In the genomic region with DNA sequence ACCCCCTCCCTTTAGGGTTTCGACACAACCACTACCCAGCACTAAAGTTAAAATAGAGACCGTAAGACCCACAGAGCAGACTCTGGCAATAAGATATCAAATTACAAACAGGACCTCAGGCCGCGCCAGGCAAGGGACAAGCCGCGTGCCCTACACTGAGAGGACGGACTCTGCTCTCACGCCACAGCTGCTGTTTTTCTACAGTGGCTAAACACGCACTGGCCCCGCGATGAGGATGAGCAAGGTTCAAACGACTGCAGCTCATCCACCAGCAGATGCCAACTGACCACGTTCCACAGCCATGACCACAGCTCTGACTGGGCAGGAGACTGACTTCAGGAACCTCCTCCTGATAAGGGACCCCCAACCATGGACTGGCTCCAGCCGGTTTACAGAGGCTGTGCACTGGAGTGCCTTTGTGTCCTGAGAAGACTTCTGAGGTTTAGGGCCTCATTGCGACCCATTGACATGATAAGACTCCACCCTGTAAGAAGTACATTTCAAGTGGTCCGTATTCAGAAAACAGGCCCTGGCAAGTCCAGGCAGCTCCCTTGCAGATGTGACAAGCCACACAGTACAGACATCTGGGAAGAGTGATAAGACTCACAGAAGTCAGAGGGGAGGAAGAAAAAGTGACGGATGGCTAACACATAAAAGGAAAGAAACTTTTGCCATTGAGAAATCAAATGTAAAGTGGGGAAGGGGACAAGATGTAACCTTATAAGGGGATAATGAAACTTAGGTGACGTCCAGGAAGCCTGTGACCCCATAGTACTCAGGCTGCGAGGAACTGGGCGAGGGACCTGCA, we compare ENCODE assay signal across 1 cellular context.
TF ChIP-seq lines count a peak whose summit lies in the region.

No MANE protein-coding gene starts in this region.

TF ChIP-seq in HepG2, 621 proteins besides CTCF, POLR2A, EP300 and RAD21 (continued from another document and continues in another):
- TF ChIP-seq, protein P1, sequence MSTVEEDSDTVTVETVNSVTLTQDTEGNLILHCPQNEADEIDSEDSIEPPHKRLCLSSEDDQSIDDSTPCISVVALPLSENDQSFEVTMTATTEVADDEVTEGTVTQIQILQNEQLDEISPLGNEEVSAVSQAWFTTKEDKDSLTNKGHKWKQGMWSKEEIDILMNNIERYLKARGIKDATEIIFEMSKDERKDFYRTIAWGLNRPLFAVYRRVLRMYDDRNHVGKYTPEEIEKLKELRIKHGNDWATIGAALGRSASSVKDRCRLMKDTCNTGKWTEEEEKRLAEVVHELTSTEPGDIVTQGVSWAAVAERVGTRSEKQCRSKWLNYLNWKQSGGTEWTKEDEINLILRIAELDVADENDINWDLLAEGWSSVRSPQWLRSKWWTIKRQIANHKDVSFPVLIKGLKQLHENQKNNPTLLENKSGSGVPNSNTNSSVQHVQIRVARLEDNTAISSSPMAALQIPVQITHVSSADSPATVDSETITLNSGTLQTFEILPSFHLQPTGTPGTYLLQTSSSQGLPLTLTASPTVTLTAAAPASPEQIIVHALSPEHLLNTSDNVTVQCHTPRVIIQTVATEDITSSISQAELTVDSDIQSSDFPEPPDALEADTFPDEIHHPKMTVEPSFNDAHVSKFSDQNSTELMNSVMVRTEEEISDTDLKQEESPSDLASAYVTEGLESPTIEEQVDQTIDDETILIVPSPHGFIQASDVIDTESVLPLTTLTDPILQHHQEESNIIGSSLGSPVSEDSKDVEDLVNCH (CRISPR knock-in tag; IDR thresholded peaks at IDR 0.05) = no peak
- TF ChIP-seq IKZF4 (CRISPR knock-in tag; IDR thresholded peaks at IDR 0.05; ENCODE audit: borderline replicate concordance, low read depth, not compliant biosample characterization) = no peak
- TF ChIP-seq CAMTA2 (CRISPR knock-in tag; IDR thresholded peaks at IDR 0.05; ENCODE audit: borderline replicate concordance) = no peak
- no peak for TF ChIP-seq ZSCAN30 (CRISPR knock-in tag; IDR thresholded peaks at IDR 0.05)
- peak; percentile 88 for TF ChIP-seq ZNF563 (CRISPR knock-in tag; IDR thresholded peaks at IDR 0.05)
- peak; percentile 24; the same call in 1 of the 2 replicates for TF ChIP-seq KDM3A (CRISPR knock-in tag; IDR thresholded peaks at IDR 0.05; ENCODE audit: low read depth)
- TF ChIP-seq ZBTB40 (IDR thresholded peaks at IDR 0.05) = no peak
- TF ChIP-seq ZBTB40 (CRISPR knock-in tag; IDR thresholded peaks at IDR 0.05) = peak; percentile 80
- no peak for TF ChIP-seq PRPF4 (IDR thresholded peaks at IDR 0.05; ENCODE audit: low read depth, low read length, poor library complexity, severe bottlenecking)
- no peak for TF ChIP-seq ZKSCAN1 (IDR thresholded peaks at IDR 0.05; ENCODE audit: low read length)
- TF ChIP-seq, protein P2, sequence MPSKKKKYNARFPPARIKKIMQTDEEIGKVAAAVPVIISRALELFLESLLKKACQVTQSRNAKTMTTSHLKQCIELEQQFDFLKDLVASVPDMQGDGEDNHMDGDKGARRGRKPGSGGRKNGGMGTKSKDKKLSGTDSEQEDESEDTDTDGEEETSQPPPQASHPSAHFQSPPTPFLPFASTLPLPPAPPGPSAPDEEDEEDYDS (CRISPR knock-in tag; IDR thresholded peaks at IDR 0.05) = peak; percentile 55; the same call in 1 of the 2 replicates
- TF ChIP-seq SNAPC2 (CRISPR knock-in tag; IDR thresholded peaks at IDR 0.05) = 0 out of 2 replicates have a peak, but pooled peaks have one; percentile 81
- 0 out of 2 replicates have a peak, but pooled peaks have one; percentile 40 for TF ChIP-seq ZNF616 (CRISPR knock-in tag; IDR thresholded peaks at IDR 0.05; ENCODE audit: low read depth)
- TF ChIP-seq, protein P3, sequence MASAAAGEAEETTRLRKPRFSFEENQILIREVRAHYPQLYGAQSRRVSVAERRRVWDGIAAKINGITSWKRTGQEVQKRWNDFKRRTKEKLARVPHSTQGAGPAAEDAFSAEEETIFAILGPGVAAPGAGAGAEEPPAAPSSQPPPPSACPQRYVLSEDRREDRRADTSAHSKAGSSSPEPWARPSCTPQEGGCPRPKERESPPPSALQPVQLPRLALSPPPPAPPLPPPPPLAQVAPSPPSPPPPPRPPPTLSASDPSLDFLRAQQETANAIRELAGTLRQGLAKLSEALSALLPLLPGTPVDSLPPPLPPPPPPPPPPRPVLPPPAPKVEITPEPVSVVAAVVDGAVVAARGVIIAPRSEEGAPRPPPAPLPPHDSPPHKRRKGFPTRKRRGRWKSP (CRISPR knock-in tag; IDR thresholded peaks at IDR 0.05) = peak; percentile 77; the same call in 1 of the 2 replicates
- TF ChIP-seq ZNF230 (CRISPR knock-in tag; IDR thresholded peaks at IDR 0.05) = no peak
- no peak for TF ChIP-seq FOSL1 (CRISPR knock-in tag; IDR thresholded peaks at IDR 0.05; ENCODE audit: borderline replicate concordance)
- TF ChIP-seq AGO2 (optimal IDR thresholded peaks at IDR 0.05; ENCODE audit: low read depth, low read length) = no peak
- TF ChIP-seq DMAP1 (CRISPR knock-in tag; IDR thresholded peaks at IDR 0.05) = peak; percentile 43; the same call in 1 of the 2 replicates
- no peak for TF ChIP-seq RBAK (CRISPR knock-in tag; IDR thresholded peaks at IDR 0.05)
- TF ChIP-seq, protein P4, sequence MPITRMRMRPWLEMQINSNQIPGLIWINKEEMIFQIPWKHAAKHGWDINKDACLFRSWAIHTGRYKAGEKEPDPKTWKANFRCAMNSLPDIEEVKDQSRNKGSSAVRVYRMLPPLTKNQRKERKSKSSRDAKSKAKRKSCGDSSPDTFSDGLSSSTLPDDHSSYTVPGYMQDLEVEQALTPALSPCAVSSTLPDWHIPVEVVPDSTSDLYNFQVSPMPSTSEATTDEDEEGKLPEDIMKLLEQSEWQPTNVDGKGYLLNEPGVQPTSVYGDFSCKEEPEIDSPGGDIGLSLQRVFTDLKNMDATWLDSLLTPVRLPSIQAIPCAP (CRISPR knock-in tag; IDR thresholded peaks at IDR 0.05; ENCODE audit: low read depth) = no peak
- TF ChIP-seq, protein P5, sequence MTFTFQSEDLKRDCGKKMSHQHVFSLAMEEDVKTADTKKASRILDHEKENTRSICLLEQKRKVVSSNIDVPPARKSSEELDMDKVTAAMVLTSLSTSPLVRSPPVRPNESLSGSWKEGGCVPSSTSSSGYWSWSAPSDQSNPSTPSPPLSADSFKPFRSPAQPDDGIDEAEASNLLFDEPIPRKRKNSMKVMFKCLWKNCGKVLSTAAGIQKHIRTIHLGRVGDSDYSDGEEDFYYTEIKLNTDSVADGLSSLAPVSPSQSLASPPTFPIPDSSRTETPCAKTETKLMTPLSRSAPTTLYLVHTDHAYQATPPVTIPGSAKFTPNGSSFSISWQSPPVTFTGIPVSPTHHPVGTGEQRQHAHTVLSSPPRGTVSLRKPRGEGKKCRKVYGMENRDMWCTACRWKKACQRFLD (CRISPR knock-in tag; IDR thresholded peaks at IDR 0.05; ENCODE audit: borderline replicate concordance) = no peak
- peak; percentile 23; the same call in 1 of the 3 replicates for TF ChIP-seq MXI1 (IDR thresholded peaks at IDR 0.05; ENCODE audit: borderline replicate concordance, low read depth, low read length)
- TF ChIP-seq TEAD2 (CRISPR knock-in tag; IDR thresholded peaks at IDR 0.05) = no peak
- TF ChIP-seq NRL (CRISPR knock-in tag; IDR thresholded peaks at IDR 0.05; ENCODE audit: borderline replicate concordance) = peak; percentile 84; the same call in 1 of the 2 replicates
- TF ChIP-seq MED8 (CRISPR knock-in tag; IDR thresholded peaks at IDR 0.05; ENCODE audit: insufficient replicate concordance) = no peak
- no peak for TF ChIP-seq ZNF556 (CRISPR knock-in tag; IDR thresholded peaks at IDR 0.05; ENCODE audit: borderline replicate concordance)
- no peak for TF ChIP-seq NPAS2 (CRISPR knock-in tag; IDR thresholded peaks at IDR 0.05; ENCODE audit: borderline replicate concordance)
- no peak for TF ChIP-seq FLYWCH1 (CRISPR knock-in tag; IDR thresholded peaks at IDR 0.05)
- TF ChIP-seq, protein P6, sequence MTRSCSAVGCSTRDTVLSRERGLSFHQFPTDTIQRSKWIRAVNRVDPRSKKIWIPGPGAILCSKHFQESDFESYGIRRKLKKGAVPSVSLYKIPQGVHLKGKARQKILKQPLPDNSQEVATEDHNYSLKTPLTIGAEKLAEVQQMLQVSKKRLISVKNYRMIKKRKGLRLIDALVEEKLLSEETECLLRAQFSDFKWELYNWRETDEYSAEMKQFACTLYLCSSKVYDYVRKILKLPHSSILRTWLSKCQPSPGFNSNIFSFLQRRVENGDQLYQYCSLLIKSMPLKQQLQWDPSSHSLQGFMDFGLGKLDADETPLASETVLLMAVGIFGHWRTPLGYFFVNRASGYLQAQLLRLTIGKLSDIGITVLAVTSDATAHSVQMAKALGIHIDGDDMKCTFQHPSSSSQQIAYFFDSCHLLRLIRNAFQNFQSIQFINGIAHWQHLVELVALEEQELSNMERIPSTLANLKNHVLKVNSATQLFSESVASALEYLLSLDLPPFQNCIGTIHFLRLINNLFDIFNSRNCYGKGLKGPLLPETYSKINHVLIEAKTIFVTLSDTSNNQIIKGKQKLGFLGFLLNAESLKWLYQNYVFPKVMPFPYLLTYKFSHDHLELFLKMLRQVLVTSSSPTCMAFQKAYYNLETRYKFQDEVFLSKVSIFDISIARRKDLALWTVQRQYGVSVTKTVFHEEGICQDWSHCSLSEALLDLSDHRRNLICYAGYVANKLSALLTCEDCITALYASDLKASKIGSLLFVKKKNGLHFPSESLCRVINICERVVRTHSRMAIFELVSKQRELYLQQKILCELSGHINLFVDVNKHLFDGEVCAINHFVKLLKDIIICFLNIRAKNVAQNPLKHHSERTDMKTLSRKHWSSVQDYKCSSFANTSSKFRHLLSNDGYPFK (CRISPR knock-in tag; IDR thresholded peaks at IDR 0.05; ENCODE audit: borderline replicate concordance) = no peak; the same call in 1 of the 2 replicates
- no peak; the same call in 1 of the 2 replicates for TF ChIP-seq CREM (IDR thresholded peaks at IDR 0.05)
- no peak for TF ChIP-seq CREM (CRISPR knock-in tag; IDR thresholded peaks at IDR 0.05)
- TF ChIP-seq ETV5 (CRISPR knock-in tag; IDR thresholded peaks at IDR 0.05; ENCODE audit: borderline replicate concordance) = peak; percentile 23; the same call in 1 of the 2 replicates
- peak; percentile 76 for TF ChIP-seq SAP130 (CRISPR knock-in tag; IDR thresholded peaks at IDR 0.05; ENCODE audit: low read depth)
- TF ChIP-seq ZBTB2 (CRISPR knock-in tag; IDR thresholded peaks at IDR 0.05; ENCODE audit: low read depth) = 0 out of 2 replicates have a peak, but pooled peaks have one; percentile 34
